In the genomic region with DNA sequence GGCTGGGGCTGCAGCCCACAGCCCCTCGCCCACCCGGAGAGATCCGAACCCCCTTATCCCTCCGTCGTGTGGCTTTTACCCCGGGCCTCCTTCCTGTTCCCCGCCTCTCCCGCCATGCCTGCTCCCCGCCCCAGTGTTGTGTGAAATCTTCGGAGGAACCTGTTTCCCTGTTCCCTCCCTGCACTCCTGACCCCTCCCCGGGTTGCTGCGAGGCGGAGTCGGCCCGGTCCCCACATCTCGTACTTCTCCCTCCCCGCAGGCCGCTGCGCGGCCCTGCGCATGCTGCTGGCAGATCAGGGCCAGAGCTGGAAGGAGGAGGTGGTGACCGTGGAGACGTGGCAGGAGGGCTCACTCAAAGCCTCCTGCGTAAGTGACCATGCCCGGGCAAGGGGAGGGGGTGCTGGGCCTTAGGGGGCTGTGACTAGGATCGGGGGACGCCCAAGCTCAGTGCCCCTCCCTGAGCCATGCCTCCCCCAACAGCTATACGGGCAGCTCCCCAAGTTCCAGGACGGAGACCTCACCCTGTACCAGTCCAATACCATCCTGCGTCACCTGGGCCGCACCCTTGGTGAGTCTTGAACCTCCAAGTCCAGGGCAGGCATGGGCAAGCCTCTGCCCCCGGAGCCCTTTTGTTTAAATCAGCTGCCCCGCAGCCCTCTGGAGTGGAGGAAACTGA, we compare ENCODE assay signal across 8 cellular contexts. TPM values are rescaled to one million over a fixed set of nuclear protein-coding genes. Genes with fewer than 3 reads are reported as not detected.
DNase-seq lines count a peak whose midpoint lies in the region; ATAC-seq and TF ChIP-seq lines count a peak whose summit lies in the region.

No MANE protein-coding gene starts in this region.

- DNase-seq in amniotic epithelial cell (ENCODE audit: low read depth) (peak; percentile 63), left cardiac atrium (peak; percentile 79), NCI-H1048 (lab: John Stamatoyannopoulos, UW) (no peak), NCI-H1092 treated with DMSO at 0.1 percent for 48 hours (lab: John Stamatoyannopoulos, UW) (no peak)

- H3K79me2 ChIP-seq in ACC112 (ENCODE audit: control insufficient read depth, insufficient read depth, low read length, unreplicated experiment) (peaks cover 29% of the 10 kb centered on the region), OCI-LY3 (ENCODE audit: low read length) (peaks cover 43% of the 10 kb centered on the region), parathyroid adenoma (no peaks in the 10 kb centered on the region)

- peak overlapping the region; percentile 89 for H3K4me3 ChIP-seq in ACC112 (ENCODE audit: low read depth, low read length)
- peak overlapping the region; percentile 83 for H3K4me3 ChIP-seq in OCI-LY3 (ENCODE audit: low read length)
- H3K4me3 ChIP-seq in parathyroid adenoma (ENCODE audit: low read depth, low read length) = peak overlapping the region; percentile 57

- peaks cover 27% of the 10 kb centered on the region for H3K4me1 ChIP-seq in ACC112 (ENCODE audit: control insufficient read depth, insufficient read depth, low read length, unreplicated experiment)
- H3K4me1 ChIP-seq in OCI-LY3 (ENCODE audit: low read length) = peaks cover 66% of the 10 kb centered on the region
- H3K4me1 ChIP-seq in parathyroid adenoma = peaks cover 5% of the 10 kb centered on the region

- H3K4me2 ChIP-seq in OCI-LY3 (ENCODE audit: low read length) (peak overlapping the region; percentile 87), parathyroid adenoma (ENCODE audit: low read length) (peak overlapping the region; percentile 75)

- peak overlapping the region; percentile 86 for H3K9ac ChIP-seq in OCI-LY3 (ENCODE audit: low read length)
- no peak overlapping the region for H3K9ac ChIP-seq in parathyroid adenoma

- H3K27me3 ChIP-seq in ACC112 (ENCODE audit: insufficient read depth, low read length) = no peaks in the 10 kb centered on the region
- peaks cover 23% of the 10 kb centered on the region for H3K27me3 ChIP-seq in OCI-LY3 (ENCODE audit: low read depth, low read length)
- no peaks in the 10 kb centered on the region for H3K27me3 ChIP-seq in parathyroid adenoma (ENCODE audit: control insufficient read depth, insufficient read depth, low read length)

- H2AFZ ChIP-seq in ACC112 (ENCODE audit: low read length, unreplicated experiment) (peak overlapping the region; percentile 74), OCI-LY3 (ENCODE audit: low read depth, low read length) (no peak overlapping the region), parathyroid adenoma (peak overlapping the region; percentile 75)

- H3K27ac ChIP-seq in ACC112 (ENCODE audit: low read depth, low read length) (peak overlapping the region; percentile 62), OCI-LY3 (ENCODE audit: low read length) (peak overlapping the region; percentile 65), parathyroid adenoma (peak overlapping the region; percentile 84)

- TF ChIP-seq CTCF in OCI-LY3 (IDR thresholded peaks at IDR 0.05; ENCODE audit: low read depth, low read length) = no peak
- TF ChIP-seq CTCF in parathyroid adenoma (IDR thresholded peaks at IDR 0.05) = no peak

- peaks cover 13% of the 10 kb centered on the region; the same call in 1 of the 2 replicates for H3K36me3 ChIP-seq in ACC112 (ENCODE audit: insufficient read depth, low read length)
- H3K36me3 ChIP-seq in OCI-LY3 (replicated peaks; ENCODE audit: low read depth, low read length) = peaks cover 46% of the 10 kb centered on the region
- H3K36me3 ChIP-seq in parathyroid adenoma (ENCODE audit: control insufficient read depth, insufficient read depth, low read length) = no peaks in the 10 kb centered on the region

- ATAC-seq in GM19455 (IDR thresholded peaks at IDR 0.05; ENCODE audit: unreplicated experiment) (peak; percentile 4), left cardiac atrium (peak; percentile 75 to 82)

- H3K9me3 ChIP-seq in OCI-LY3 (ENCODE audit: insufficient read depth, low read length) (peaks cover 10% of the 10 kb centered on the region; the same call in 1 of the 2 replicates), parathyroid adenoma (ENCODE audit: control insufficient read depth, low read length) (no peaks in the 10 kb centered on the region)

- intact Hi-C loops in left cardiac atrium (cut with DNase I) = no loop called here

- peaks cover 12% of the 10 kb centered on the region for H4K20me1 ChIP-seq in OCI-LY3 (ENCODE audit: insufficient read depth, low read length)

RNA-seq across cellular contexts. Expression of a gene that starts 0.7 kb away (rescaled TPM):
- 100 to 1,000 TPM; 314 to 337 TPM for total RNA-seq in left cardiac atrium

RNA-seq across cellular contexts. Expression of a gene that starts 22.4 kb away (rescaled TPM):
- 100 to 1,000 TPM; 422 to 434 TPM for total RNA-seq in left cardiac atrium

RNA-seq across cellular contexts. Expression of a gene that starts 45.4 kb away (rescaled TPM):
- 10 to 100 TPM; 60.1 to 61.7 TPM for total RNA-seq in left cardiac atrium

RNA-seq across cellular contexts. Expression of a gene that starts 55.2 kb away (rescaled TPM):
- not detected for total RNA-seq in left cardiac atrium

Comparison
In these comparisons a context has a peak if more than half of its experiments do, and no peak if none do; other contexts are left out.
1. DNase-seq: peak in amniotic epithelial cell (single experiment) and left cardiac atrium (single experiment); none in NCI-H1048 (single experiment) and NCI-H1092 treated with DMSO at 0.1 percent for 48 hours (single experiment).
2. Peak in every context shown above with its lines, with median percentiles within 50 percentile points of each other: H3K27ac ChIP-seq and H3K4me3 ChIP-seq.